In the genomic region with DNA sequence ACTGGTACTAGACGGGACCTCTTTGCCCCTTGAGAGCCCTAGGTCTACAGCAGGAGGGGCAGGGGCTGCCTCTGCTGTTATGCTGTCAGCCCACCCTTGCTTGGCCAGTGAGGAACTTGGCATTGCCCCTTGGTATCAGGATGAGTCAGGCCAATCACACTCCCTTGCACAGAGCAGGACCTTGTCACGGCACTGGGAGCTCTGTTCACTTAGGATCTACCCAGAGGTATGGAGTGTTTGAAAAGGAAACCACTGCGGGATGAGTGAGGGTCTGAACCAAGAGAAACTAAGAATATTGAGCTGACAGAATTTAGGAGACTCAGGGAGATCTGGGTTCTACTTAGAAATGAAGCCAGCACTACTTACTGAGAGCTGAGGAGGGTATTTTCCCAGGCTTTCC, we compare ENCODE assay signal across 1 cellular context.
TF ChIP-seq lines count a peak whose summit lies in the region.

No MANE protein-coding gene starts in this region.

TF ChIP-seq in K562, 482 proteins besides CTCF, POLR2A, EP300 and RAD21:
- TF ChIP-seq, protein P1, sequence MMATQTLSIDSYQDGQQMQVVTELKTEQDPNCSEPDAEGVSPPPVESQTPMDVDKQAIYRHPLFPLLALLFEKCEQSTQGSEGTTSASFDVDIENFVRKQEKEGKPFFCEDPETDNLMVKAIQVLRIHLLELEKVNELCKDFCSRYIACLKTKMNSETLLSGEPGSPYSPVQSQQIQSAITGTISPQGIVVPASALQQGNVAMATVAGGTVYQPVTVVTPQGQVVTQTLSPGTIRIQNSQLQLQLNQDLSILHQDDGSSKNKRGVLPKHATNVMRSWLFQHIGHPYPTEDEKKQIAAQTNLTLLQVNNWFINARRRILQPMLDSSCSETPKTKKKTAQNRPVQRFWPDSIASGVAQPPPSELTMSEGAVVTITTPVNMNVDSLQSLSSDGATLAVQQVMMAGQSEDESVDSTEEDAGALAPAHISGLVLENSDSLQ (IDR thresholded peaks at IDR 0.05) = no peak
- no peak for TF ChIP-seq POLR2G (IDR thresholded peaks at IDR 0.05; ENCODE audit: low read depth, low read length)
- TF ChIP-seq ZFP1 (CRISPR knock-in tag; IDR thresholded peaks at IDR 0.05) = no peak
- TF ChIP-seq ZNF197 (CRISPR knock-in tag; IDR thresholded peaks at IDR 0.05; ENCODE audit: low read depth) = no peak
- TF ChIP-seq, protein P2, sequence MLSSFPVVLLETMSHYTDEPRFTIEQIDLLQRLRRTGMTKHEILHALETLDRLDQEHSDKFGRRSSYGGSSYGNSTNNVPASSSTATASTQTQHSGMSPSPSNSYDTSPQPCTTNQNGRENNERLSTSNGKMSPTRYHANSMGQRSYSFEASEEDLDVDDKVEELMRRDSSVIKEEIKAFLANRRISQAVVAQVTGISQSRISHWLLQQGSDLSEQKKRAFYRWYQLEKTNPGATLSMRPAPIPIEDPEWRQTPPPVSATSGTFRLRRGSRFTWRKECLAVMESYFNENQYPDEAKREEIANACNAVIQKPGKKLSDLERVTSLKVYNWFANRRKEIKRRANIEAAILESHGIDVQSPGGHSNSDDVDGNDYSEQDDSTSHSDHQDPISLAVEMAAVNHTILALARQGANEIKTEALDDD (IDR thresholded peaks at IDR 0.05) = no peak
- no peak for TF ChIP-seq SNIP1 (IDR thresholded peaks at IDR 0.05; ENCODE audit: low read depth)
